Comparison of ENCODE assay signal across 10 cellular contexts in genomic region chr2:44016282-44016681, GRCh38. TPM values are rescaled to one million over a fixed set of nuclear protein-coding genes. Genes with fewer than 3 reads are reported as not detected.
DNase-seq lines count a peak whose midpoint lies in the region; ATAC-seq and TF ChIP-seq lines count a peak whose summit lies in the region.
"Had no signal": no experiment of that assay in that cellular context is flagged by ENCODE, and none has a peak within 500 bp of the region (broad histone marks: within the 10 kb centered on the region; RNA-seq: fewer than 3 reads in every experiment).

No MANE protein-coding gene starts in this region.

- intact Hi-C loops in cardiac septum (cut with DNase I) (no loop called here), aorta (cut with DNase I) (no loop called here)

- H3K36me3 Mint-ChIP-seq in activated T-cell treated with anti-CD3 and anti-CD28 coated beads, Interleukin-2, amount 50 U/mL, for 72 hours (ENCODE audit: insufficient read depth in 2 of 2) = no peaks in the 10 kb centered on the region
- H3K36me3 Mint-ChIP-seq: CD4-positive, alpha-beta memory T cell; memory B cell had no signal

- H3K27me3 ChIP-seq in cardiac muscle cell (no peaks in the 10 kb centered on the region), aorta (ENCODE audit: control insufficient read depth in 1 of 2, insufficient read depth in 2 of 2, low read length in 1 of 2) (peaks cover 0 to 1% of the 10 kb centered on the region in 2 donors)

- no peak for TF ChIP-seq CTCF in cardiac muscle cell (IDR thresholded peaks at IDR 0.05; ENCODE audit: low read depth, low read length)

- H3K4me3 Mint-ChIP-seq in activated T-cell treated with anti-CD3 and anti-CD28 coated beads, Interleukin-2, amount 50 U/mL, for 72 hours = no peak overlapping the region
- H3K4me3 Mint-ChIP-seq: CD4-positive, alpha-beta memory T cell; memory B cell had no signal

- H3K9me3 Mint-ChIP-seq in activated T-cell treated with anti-CD3 and anti-CD28 coated beads, Interleukin-2, amount 50 U/mL, for 72 hours = no peaks in the 10 kb centered on the region
- H3K9me3 Mint-ChIP-seq: memory B cell had no signal

- H3K4me1 Mint-ChIP-seq in activated T-cell treated with anti-CD3 and anti-CD28 coated beads, Interleukin-2, amount 50 U/mL, for 72 hours (ENCODE audit: low read depth) = no peaks in the 10 kb centered on the region
- H3K4me1 Mint-ChIP-seq: CD4-positive, alpha-beta memory T cell; memory B cell had no signal

- DNase-seq in cardiac muscle cell (ENCODE audit: low read depth in 1 of 2, low spot score in 1 of 2) (peak; percentile 72 to 86), cardiac septum (ENCODE audit: low spot score) (no peak), iPS-NIHi11 (ENCODE audit: low spot score) (peak; percentile 77), aorta (peak; percentile 62 to 80), NCI-H128 (lab: John Stamatoyannopoulos, UW; ENCODE audit: unreplicated experiment) (no peak), putamen (ENCODE audit: low spot score) (no peak), COLO668 (lab: John Stamatoyannopoulos, UW; ENCODE audit: unreplicated experiment) (no peak)
- peak; percentile 18 to 36 for DNase-seq in activated T-cell treated with anti-CD3 and anti-CD28 coated beads, Interleukin-2, amount 50 U/mL, for 72 hours

- WGBS in aorta, 2 donors = 12 to 14% methylated on average over 6 of the region's 6 CpGs

- no peak overlapping the region for H3K27ac Mint-ChIP-seq in activated T-cell treated with anti-CD3 and anti-CD28 coated beads, Interleukin-2, amount 50 U/mL, for 72 hours
- H3K27ac Mint-ChIP-seq: CD4-positive, alpha-beta memory T cell; memory B cell had no signal

- H3K27me3 Mint-ChIP-seq in activated T-cell treated with anti-CD3 and anti-CD28 coated beads, Interleukin-2, amount 50 U/mL, for 72 hours (ENCODE audit: low read depth) = peaks cover 24% of the 10 kb centered on the region

- H3K4me3 ChIP-seq in cardiac muscle cell (no peak overlapping the region), aorta (ENCODE audit: low read length in 2 of 2) (no peak overlapping the region)

- no peaks in the 10 kb centered on the region for H3K36me3 ChIP-seq in cardiac muscle cell
- no peaks in the 10 kb centered on the region for H3K36me3 ChIP-seq in aorta (ENCODE audit: control insufficient read depth in 1 of 2, insufficient read depth in 2 of 2, low read length in 1 of 2)

- H3K9me3 ChIP-seq in cardiac muscle cell (ENCODE audit: low read depth) (no peaks in the 10 kb centered on the region), aorta (ENCODE audit: control insufficient read depth, low read length) (no peaks in the 10 kb centered on the region)

- H3K4me1 ChIP-seq in cardiac muscle cell (ENCODE audit: low read depth) (no peaks in the 10 kb centered on the region), aorta (ENCODE audit: control insufficient read depth in 1 of 2, insufficient read depth in 2 of 2, low read length in 2 of 2) (no peaks in the 10 kb centered on the region)

- H3K27ac ChIP-seq in cardiac muscle cell (no peak overlapping the region), aorta (ENCODE audit: low read depth in 1 of 2, low read length in 2 of 2) (no peak overlapping the region)

- ATAC-seq in activated T-cell treated with anti-CD3 and anti-CD28 coated beads, Interleukin-2, amount 50 U/mL, for 72 hours (replicated peaks in 1 of 2) = no peak
- no peak for ATAC-seq in aorta (ENCODE audit: low FRiP score)

RNA-seq across cellular contexts. Expression of gene LRPPRC, which starts 20.5 kb away (rescaled TPM):
- total RNA-seq in cardiac muscle cell (61.7 and 71.9 TPM in 2 replicates), cardiac septum (70.3 TPM), aorta (10 to 100 TPM; 42.7 to 51.4 TPM)
- polyA plus RNA-seq in cardiac muscle cell (39.5 and 48.4 TPM in 2 replicates), aorta (10 to 100 TPM; 10.3 to 22.0 TPM)
- 100 to 1,000 TPM; 121 to 149 TPM for total RNA-seq in activated T-cell treated with anti-CD3 and anti-CD28 coated beads, Interleukin-2, amount 50 U/mL, for 72 hours

Comparison
In these comparisons a context has a peak if more than half of its experiments do, and no peak if none do; other contexts are left out.
1. DNase-seq: peak in cardiac muscle cell (2 of 2), activated T-cell treated with anti-CD3 and anti-CD28 coated beads, Interleukin-2, amount 50 U/mL, for 72 hours (2 of 2), iPS-NIHi11 (single experiment) and aorta (2 of 2); none in cardiac septum (single experiment), NCI-H128 (single experiment), putamen (single experiment) and COLO668 (single experiment).